In genomic region chr15:70509282-70510272, GRCh38 we compare ENCODE assay signal across 11 cellular contexts.
DNase-seq lines count a peak whose midpoint lies in the region; ATAC-seq and TF ChIP-seq lines count a peak whose summit lies in the region.
"Had no signal": no experiment of that assay in that cellular context is flagged by ENCODE, and none has a peak within 500 bp of the region (broad histone marks: within the 10 kb centered on the region; RNA-seq: fewer than 3 reads in every experiment).

No MANE protein-coding gene starts in this region.

- peak overlapping the region; percentile 88 for H3K27ac ChIP-seq in RWPE2 (ENCODE audit: poor library complexity, severe bottlenecking)
- peak overlapping the region; percentile 36 for H3K27ac ChIP-seq in epithelial cell of prostate

- peak overlapping the region; percentile 8 for H3K27ac Mint-ChIP-seq in activated T-cell treated with anti-CD3 and anti-CD28 coated beads, Interleukin-2, amount 50 U/mL, for 72 hours
- peak overlapping the region; percentile 63 for H3K27ac Mint-ChIP-seq in stimulated activated effector memory CD8-positive, alpha-beta T cell treated with anti-CD3 and anti-CD28 coated beads, Interleukin-12 subunit alpha, Interleukin-12 subunit beta, amount 100 ng/mL, for 72 hours
- no peak overlapping the region for H3K27ac Mint-ChIP-seq in T-helper 17 cell

- H3K9me3 Mint-ChIP-seq in activated T-cell treated with anti-CD3 and anti-CD28 coated beads, Interleukin-2, amount 50 U/mL, for 72 hours = peaks cover 10 to 11% of the 10 kb centered on the region in 2 donors
- H3K9me3 Mint-ChIP-seq in stimulated activated effector memory CD8-positive, alpha-beta T cell treated with anti-CD3 and anti-CD28 coated beads, Interleukin-12 subunit alpha, Interleukin-12 subunit beta, amount 100 ng/mL, for 72 hours = peaks cover 5% of the 10 kb centered on the region

- peaks cover 10% of the 10 kb centered on the region for H3K9me3 ChIP-seq in RWPE2 (ENCODE audit: severe bottlenecking)
- peaks cover 10% of the 10 kb centered on the region for H3K9me3 ChIP-seq in T-helper 17 cell (ENCODE audit: control insufficient read depth, low read length, poor library complexity, severe bottlenecking)

- in situ Hi-C loops in ACHN (cut with HindIII; ENCODE audit: low pct_ligation_motif_present, low pct_unique_long_range_greater_than_20kb, low sequenced_read_pairs) = no loop called here

- peak overlapping the region; percentile 48 to 73 for H3K4me3 Mint-ChIP-seq in activated T-cell treated with anti-CD3 and anti-CD28 coated beads, Interleukin-2, amount 50 U/mL, for 72 hours
- peak overlapping the region; percentile 46 for H3K4me3 Mint-ChIP-seq in stimulated activated effector memory CD8-positive, alpha-beta T cell treated with anti-CD3 and anti-CD28 coated beads, Interleukin-12 subunit alpha, Interleukin-12 subunit beta, amount 100 ng/mL, for 72 hours
- H3K4me3 Mint-ChIP-seq in T-helper 17 cell = no peak overlapping the region

- H3K27me3 Mint-ChIP-seq in activated T-cell treated with anti-CD3 and anti-CD28 coated beads, Interleukin-2, amount 50 U/mL, for 72 hours (ENCODE audit: low read depth) = peaks cover 9% of the 10 kb centered on the region
- H3K27me3 Mint-ChIP-seq in T-helper 17 cell = no peaks in the 10 kb centered on the region

- peaks cover 56% of the 10 kb centered on the region for H3K4me1 Mint-ChIP-seq in activated T-cell treated with anti-CD3 and anti-CD28 coated beads, Interleukin-2, amount 50 U/mL, for 72 hours (ENCODE audit: low read depth)
- H3K4me1 Mint-ChIP-seq in stimulated activated effector memory CD8-positive, alpha-beta T cell treated with anti-CD3 and anti-CD28 coated beads, Interleukin-12 subunit alpha, Interleukin-12 subunit beta, amount 100 ng/mL, for 72 hours = peaks cover 53% of the 10 kb centered on the region
- peaks cover 12% of the 10 kb centered on the region for H3K4me1 Mint-ChIP-seq in T-helper 17 cell

- peak in 1 of 2 donors; percentile 19 for DNase-seq in activated T-cell treated with anti-CD3 and anti-CD28 coated beads, Interleukin-2, amount 50 U/mL, for 72 hours
- DNase-seq in activated T-cell treated with anti-CD3 and anti-CD28 coated beads for 4 hours (no peak), RWPE2 (ENCODE audit: low spot score) (peak; percentile 61), epithelial cell of prostate (ENCODE audit: low read depth, low spot score) (no peak), T-helper 17 cell (no peak), ACHN (no peak)
- DNase-seq in stimulated activated effector memory CD8-positive, alpha-beta T cell treated with anti-CD3 and anti-CD28 coated beads, Interleukin-12 subunit alpha, Interleukin-12 subunit beta, amount 100 ng/mL, for 72 hours (ENCODE audit: low spot score in 2 of 2) = no peak
- no peak for DNase-seq in effector CD4-positive, alpha-beta T cell
- DNase-seq: cerebellar nuclear complex, NCI-H2171 had no signal

- peaks cover 13 to 22% of the 10 kb centered on the region in 2 donors for H3K36me3 Mint-ChIP-seq in activated T-cell treated with anti-CD3 and anti-CD28 coated beads, Interleukin-2, amount 50 U/mL, for 72 hours (ENCODE audit: insufficient read depth in 2 of 2)
- H3K36me3 Mint-ChIP-seq in stimulated activated effector memory CD8-positive, alpha-beta T cell treated with anti-CD3 and anti-CD28 coated beads, Interleukin-12 subunit alpha, Interleukin-12 subunit beta, amount 100 ng/mL, for 72 hours = peaks cover 6% of the 10 kb centered on the region
- H3K36me3 Mint-ChIP-seq in T-helper 17 cell (ENCODE audit: low read depth) = no peaks in the 10 kb centered on the region

- TF ChIP-seq CTCF in RWPE2 (IDR thresholded peaks at IDR 0.05; ENCODE audit: poor library complexity, severe bottlenecking) = peak; percentile 28

- peak in 1 of 2 donors; percentile 5 for ATAC-seq in activated T-cell treated with anti-CD3 and anti-CD28 coated beads, Interleukin-2, amount 50 U/mL, for 72 hours (replicated peaks in 1 of 2)
- ATAC-seq in RWPE2 (ENCODE audit: low read depth) (no peak), T-helper 17 cell (no peak)
- peak; percentile 2 for ATAC-seq in stimulated activated effector memory CD8-positive, alpha-beta T cell treated with anti-CD3 and anti-CD28 coated beads, Interleukin-12 subunit alpha, Interleukin-12 subunit beta, amount 100 ng/mL, for 72 hours

- no peaks in the 10 kb centered on the region for H3K27me3 ChIP-seq in RWPE2 (ENCODE audit: insufficient read depth, poor library complexity, severe bottlenecking)
- H3K27me3 ChIP-seq: gastrocnemius medialis had no signal

- peaks cover 47% of the 10 kb centered on the region for H3K4me1 ChIP-seq in RWPE2 (ENCODE audit: insufficient read depth, poor library complexity, severe bottlenecking)

- H3K36me3 ChIP-seq in RWPE2 (ENCODE audit: low read depth) = no peaks in the 10 kb centered on the region
- H3K36me3 ChIP-seq: gastrocnemius medialis had no signal

- no peak overlapping the region for H3K4me3 ChIP-seq in RWPE2 (ENCODE audit: severe bottlenecking)
- H3K4me3 ChIP-seq: gastrocnemius medialis had no signal
